In the genomic region with DNA sequence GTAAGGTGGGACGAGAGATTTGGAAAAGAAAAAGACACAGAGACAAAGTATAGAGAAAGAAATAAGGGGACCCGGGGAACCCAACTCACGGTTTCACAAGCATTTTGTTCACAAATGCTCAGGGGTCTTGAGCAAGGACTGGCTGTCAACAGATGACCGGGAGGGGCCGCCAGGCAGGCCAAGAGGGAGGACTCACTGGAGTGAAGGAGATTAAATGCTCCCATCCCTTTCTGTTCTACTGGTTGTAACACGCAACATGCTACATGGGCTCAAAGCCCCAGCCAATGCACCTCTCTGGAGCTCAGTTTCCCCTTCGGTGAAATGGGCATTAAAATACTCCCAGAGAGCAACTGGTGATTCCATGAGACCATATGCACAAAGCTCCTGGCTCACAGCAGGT, we compare ENCODE assay signal across 34 cellular contexts. TPM values are rescaled to one million over a fixed set of nuclear protein-coding genes. Genes with fewer than 3 reads are reported as not detected.
"Had no signal": no experiment of that assay in that cellular context is flagged by ENCODE, and none has a peak within 500 bp of the region (broad histone marks: within the 10 kb centered on the region; RNA-seq: fewer than 3 reads in every experiment).

No MANE protein-coding gene starts in this region.

- H3K27me3 ChIP-seq: MG63, Peyer's patch had no signal

- H3K27ac Mint-ChIP-seq: activated CD4-positive, alpha-beta T cell treated with anti-CD3 and anti-CD28 coated beads for 36 hours; activated CD4-positive, alpha-beta T cell treated with anti-CD3 and anti-CD28 coated beads, Interleukin-2, amount 10 ng/mL, durations not matched to agents 7 days and 5 days; activated CD8-positive, alpha-beta T cell treated with anti-CD3 and anti-CD28 coated beads, Interleukin-2, amount 10 ng/mL, durations not matched to agents 7 days and 5 days; activated naive CD4-positive, alpha-beta T cell treated with anti-CD3 and anti-CD28 coated beads for 36 hours; activated naive CD8-positive, alpha-beta T cell; activated naive CD8-positive, alpha-beta T cell treated with anti-CD3 and anti-CD28 coated beads, Interleukin-2, amount 50 U/mL, for 24 hours; activated T-cell treated with anti-CD3 and anti-CD28 coated beads, Interleukin-2, amount 50 U/mL, for 24 hours; activated T-helper 1 cell treated with anti-CD3 and anti-CD28 coated beads, Interleukin-12 subunit alpha, Interleukin-12 subunit beta, Interleukin-2, Interleukin-4 antibody, amounts not matched to agents 30 ng/mL and 10 ng/mL and 1 ng/mL, durations not matched to agents 14 hours and 24 hours and 36 hours; brain had no signal

- H3K27ac ChIP-seq: Peyer's patch had no signal

- H3K36me3 Mint-ChIP-seq: activated naive CD8-positive, alpha-beta T cell; brain had no signal

- H3K4me3 Mint-ChIP-seq: activated CD4-positive, alpha-beta T cell treated with anti-CD3 and anti-CD28 coated beads for 36 hours; activated CD4-positive, alpha-beta T cell treated with anti-CD3 and anti-CD28 coated beads, Interleukin-2, amount 10 ng/mL, durations not matched to agents 7 days and 5 days; activated CD8-positive, alpha-beta T cell treated with anti-CD3 and anti-CD28 coated beads, Interleukin-2, amount 10 ng/mL, durations not matched to agents 7 days and 5 days; activated naive CD4-positive, alpha-beta T cell treated with anti-CD3 and anti-CD28 coated beads for 36 hours; activated naive CD8-positive, alpha-beta T cell; activated naive CD8-positive, alpha-beta T cell treated with anti-CD3 and anti-CD28 coated beads, Interleukin-2, amount 50 U/mL, for 24 hours; activated T-cell treated with anti-CD3 and anti-CD28 coated beads, Interleukin-2, amount 50 U/mL, for 24 hours; activated T-helper 1 cell treated with anti-CD3 and anti-CD28 coated beads, Interleukin-12 subunit alpha, Interleukin-12 subunit beta, Interleukin-2, Interleukin-4 antibody, amounts not matched to agents 30 ng/mL and 10 ng/mL and 1 ng/mL, durations not matched to agents 14 hours and 24 hours and 36 hours; brain had no signal

- H3K4me1 ChIP-seq: Peyer's patch had no signal

- H3K9me3 Mint-ChIP-seq: activated CD4-positive, alpha-beta T cell treated with anti-CD3 and anti-CD28 coated beads, Interleukin-2, amount 10 ng/mL, durations not matched to agents 7 days and 5 days; activated naive CD4-positive, alpha-beta T cell treated with anti-CD3 and anti-CD28 coated beads for 36 hours; activated naive CD8-positive, alpha-beta T cell treated with anti-CD3 and anti-CD28 coated beads, Interleukin-2, amount 50 U/mL, for 24 hours; activated T-cell treated with anti-CD3 and anti-CD28 coated beads, Interleukin-2, amount 50 U/mL, for 24 hours; activated T-helper 1 cell treated with anti-CD3 and anti-CD28 coated beads, Interleukin-12 subunit alpha, Interleukin-12 subunit beta, Interleukin-2, Interleukin-4 antibody, amounts not matched to agents 30 ng/mL and 10 ng/mL and 1 ng/mL, durations not matched to agents 14 hours and 24 hours and 36 hours had no signal

- H3K4me3 ChIP-seq: MG63, Peyer's patch had no signal

- ATAC-seq: activated CD4-positive, alpha-beta T cell treated with anti-CD3 and anti-CD28 coated beads for 36 hours; activated CD4-positive, CD25-positive, alpha-beta regulatory T cell treated with anti-CD3 and anti-CD28 coated beads, Interleukin-2, amount 50 U/mL, for 24 hours; activated CD8-positive, alpha-beta T cell treated with anti-CD3 and anti-CD28 coated beads, Interleukin-2, amount 10 ng/mL, durations not matched to agents 7 days and 5 days; activated naive CD8-positive, alpha-beta T cell treated with anti-CD3 and anti-CD28 coated beads, Interleukin-2, amount 50 U/mL, for 24 hours; PC-3; Right ventricle myocardium inferior had no signal

- H3K36me3 ChIP-seq: Peyer's patch had no signal

- DNase-seq: activated CD4-positive, alpha-beta T cell treated with anti-CD3 and anti-CD28 coated beads for 36 hours; activated CD4-positive, alpha-beta T cell treated with anti-CD3 and anti-CD28 coated beads, Interleukin-2, amount 10 ng/mL, durations not matched to agents 7 days and 5 days; activated CD4-positive, alpha-beta T cell treated with anti-CD3 and anti-CD28 coated beads, Interleukin-2, amount 50 U/mL, for 48 hours; activated CD8-positive, alpha-beta T cell treated with anti-CD3 and anti-CD28 coated beads, Interleukin-2, amount 10 ng/mL, durations not matched to agents 7 days and 5 days; activated gamma-delta T cell treated with Interleukin-2 at 50 U/mL for 16 hours; activated naive CD4-positive, alpha-beta T cell treated with anti-CD3 and anti-CD28 coated beads for 36 hours; activated naive CD8-positive, alpha-beta T cell treated with anti-CD3 and anti-CD28 coated beads, Interleukin-2, amount 50 U/mL, for 24 hours; activated T-cell treated with anti-CD3 and anti-CD28 coated beads, Interleukin-2, amount 50 U/mL, for 24 hours; anterior cingulate cortex; caudate nucleus; Kasumi-1; KG1; MG63; NCI-H1048; NCI-H1105 treated with DMSO at 0.1 percent for 48 hours; NCI-H1436; NCI-H1694; NCI-H1930; NCI-H2081 treated with DMSO at 0.1 percent for 48 hours; NCI-H510A; NCI-H526; NCI-H748 treated with DMSO at 0.1 percent for 48 hours; NK-92 treated with Interleukin-12 subunit alpha and Interleukin-12 subunit beta, amount 100 ng/mL, for 24 hours; PC-3; RPMI8226; SIG-M5 had no signal

- H3K9me3 ChIP-seq: MG63, Peyer's patch had no signal

- H3K4me1 Mint-ChIP-seq: activated CD4-positive, alpha-beta T cell treated with anti-CD3 and anti-CD28 coated beads for 36 hours; activated CD4-positive, alpha-beta T cell treated with anti-CD3 and anti-CD28 coated beads, Interleukin-2, amount 10 ng/mL, durations not matched to agents 7 days and 5 days had no signal

- H3K27me3 Mint-ChIP-seq: activated CD4-positive, alpha-beta T cell treated with anti-CD3 and anti-CD28 coated beads, Interleukin-2, amount 10 ng/mL, durations not matched to agents 7 days and 5 days had no signal

RNA-seq across cellular contexts. Expression of gene SHANK2, which starts 13.4 kb away (rescaled TPM):
- total RNA-seq: activated CD4-positive, alpha-beta T cell treated with anti-CD3 and anti-CD28 coated beads for 36 hours; activated CD4-positive, alpha-beta T cell treated with anti-CD3 and anti-CD28 coated beads, Interleukin-2, amount 10 ng/mL, durations not matched to agents 7 days and 5 days; activated CD8-positive, alpha-beta T cell treated with anti-CD3 and anti-CD28 coated beads, Interleukin-2, amount 10 ng/mL, durations not matched to agents 7 days and 5 days; activated naive CD4-positive, alpha-beta T cell treated with anti-CD3 and anti-CD28 coated beads for 36 hours; activated T-helper 1 cell treated with anti-CD3 and anti-CD28 coated beads, Interleukin-12 subunit alpha, Interleukin-12 subunit beta, Interleukin-2, Interleukin-4 antibody, amounts not matched to agents 30 ng/mL and 10 ng/mL and 1 ng/mL, durations not matched to agents 14 hours and 24 hours and 36 hours; T-helper 1 cell treated with Interleukin-12 subunit alpha and Interleukin-12 subunit beta and Interleukin-4 antibody, amounts not matched to agents 30 ng/mL and 1 ng/mL, for 36 hours; T-helper 2 cell treated with Interferon-gamma antibody and Interleukin-4, amounts not matched to agents 100 ng/mL and 5 ng/mL, for 36 hours had no signal
